ENCODE assay signal across 25 cellular contexts in the genomic region with DNA sequence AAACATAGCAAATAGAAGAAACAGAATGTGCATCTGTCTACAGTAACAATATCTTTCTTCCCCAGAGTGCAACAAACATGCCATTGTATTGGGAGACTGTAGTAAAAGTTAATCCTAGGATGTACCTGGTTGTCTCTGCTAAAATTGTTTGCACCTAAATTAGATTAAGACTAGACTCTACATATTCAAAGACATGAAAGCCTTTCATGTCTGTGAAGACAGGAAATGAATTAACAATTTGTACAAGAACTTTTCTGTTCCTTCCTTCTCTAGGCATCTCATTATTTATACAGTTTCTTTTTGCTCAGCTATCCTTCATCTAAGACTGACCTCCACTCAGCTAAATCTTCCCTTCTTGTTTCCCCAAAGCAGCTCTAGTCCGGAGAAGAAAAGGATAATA.
DNase-seq lines count a peak whose midpoint lies in the region; ATAC-seq lines count a peak whose summit lies in the region.
"Had no signal": no experiment of that assay in that cellular context is flagged by ENCODE, and none has a peak within 500 bp of the region (broad histone marks: within the 10 kb centered on the region; RNA-seq: fewer than 3 reads in every experiment).

No MANE protein-coding gene starts in this region.

- peak overlapping the region; percentile 63 for H3K27ac Mint-ChIP-seq in activated CD4-positive, alpha-beta T cell treated with anti-CD3 and anti-CD28 coated beads, Interleukin-2, amount 10 ng/mL, durations not matched to agents 7 days and 5 days
- H3K27ac Mint-ChIP-seq in stimulated activated naive CD8-positive, alpha-beta T cell treated with anti-CD3 and anti-CD28 coated beads, Interleukin-15, amount 100 ng/mL, for 72 hours: peak overlapping the region; percentile 37 to 90
- peak overlapping the region; percentile 77 for H3K27ac Mint-ChIP-seq in activated naive CD8-positive, alpha-beta T cell treated with anti-CD3 and anti-CD28 coated beads for 36 hours
- H3K27ac Mint-ChIP-seq: CD8-positive, alpha-beta memory T cell; HFFc6 had no signal

- no peak overlapping the region for H3K4me3 Mint-ChIP-seq in activated CD4-positive, alpha-beta T cell treated with anti-CD3 and anti-CD28 coated beads, Interleukin-2, amount 10 ng/mL, durations not matched to agents 7 days and 5 days
- H3K4me3 Mint-ChIP-seq in stimulated activated naive CD8-positive, alpha-beta T cell treated with anti-CD3 and anti-CD28 coated beads, Interleukin-15, amount 100 ng/mL, for 72 hours: peak overlapping the region in 1 of 2 donors; percentile 9
- H3K4me3 Mint-ChIP-seq in activated naive CD8-positive, alpha-beta T cell treated with anti-CD3 and anti-CD28 coated beads for 36 hours: no peak overlapping the region
- H3K4me3 Mint-ChIP-seq: CD8-positive, alpha-beta memory T cell; HFFc6 had no signal

- H3K36me3 Mint-ChIP-seq in activated CD4-positive, alpha-beta T cell treated with anti-CD3 and anti-CD28 coated beads, Interleukin-2, amount 10 ng/mL, durations not matched to agents 7 days and 5 days (ENCODE audit: low read depth): peaks cover 12% of the 10 kb centered on the region
- peaks cover 6% of the 10 kb centered on the region for H3K36me3 Mint-ChIP-seq in activated naive CD8-positive, alpha-beta T cell treated with anti-CD3 and anti-CD28 coated beads for 36 hours

- H3K9me3 Mint-ChIP-seq in activated CD4-positive, alpha-beta T cell treated with anti-CD3 and anti-CD28 coated beads, Interleukin-2, amount 10 ng/mL, durations not matched to agents 7 days and 5 days: peaks cover 8% of the 10 kb centered on the region
- H3K9me3 Mint-ChIP-seq in stimulated activated naive CD8-positive, alpha-beta T cell treated with anti-CD3 and anti-CD28 coated beads, Interleukin-15, amount 100 ng/mL, for 72 hours: peaks cover 0 to 8% of the 10 kb centered on the region in 2 donors
- peaks cover 7% of the 10 kb centered on the region for H3K9me3 Mint-ChIP-seq in activated naive CD8-positive, alpha-beta T cell treated with anti-CD3 and anti-CD28 coated beads for 36 hours

- no peak for ATAC-seq in stimulated activated naive CD8-positive, alpha-beta T cell treated with anti-CD3 and anti-CD28 coated beads, Interleukin-15, amount 100 ng/mL, for 72 hours
- no peak for ATAC-seq in stimulated activated naive CD8-positive, alpha-beta T cell treated with anti-CD3 and anti-CD28 coated beads, Interleukin-15, Interleukin-2, amounts not matched to agents 100 U/mL and 50 U/mL, for 24 hours
- ATAC-seq in HG03378 (IDR thresholded peaks at IDR 0.05; ENCODE audit: unreplicated experiment): no peak
- ATAC-seq: PC-3, Right ventricle myocardium inferior had no signal

- H3K27me3 Mint-ChIP-seq in activated CD4-positive, alpha-beta T cell treated with anti-CD3 and anti-CD28 coated beads, Interleukin-2, amount 10 ng/mL, durations not matched to agents 7 days and 5 days: no peaks in the 10 kb centered on the region
- no peaks in the 10 kb centered on the region for H3K27me3 Mint-ChIP-seq in stimulated activated naive CD8-positive, alpha-beta T cell treated with anti-CD3 and anti-CD28 coated beads, Interleukin-15, amount 100 ng/mL, for 72 hours
- no peaks in the 10 kb centered on the region for H3K27me3 Mint-ChIP-seq in activated naive CD8-positive, alpha-beta T cell treated with anti-CD3 and anti-CD28 coated beads for 36 hours

- DNase-seq in activated CD4-positive, alpha-beta T cell treated with anti-CD3 and anti-CD28 coated beads, Interleukin-2, amount 10 ng/mL, durations not matched to agents 7 days and 5 days: no peak
- DNase-seq in activated CD4-positive, alpha-beta T cell treated with anti-CD3 and anti-CD28 coated beads, Interleukin-2, amount 50 U/mL, for 1 hour: no peak
- DNase-seq in stimulated activated naive CD8-positive, alpha-beta T cell treated with anti-CD3 and anti-CD28 coated beads, Interleukin-15, amount 100 ng/mL, for 72 hours: no peak
- DNase-seq in stimulated activated naive CD8-positive, alpha-beta T cell treated with anti-CD3 and anti-CD28 coated beads, Interleukin-15, Interleukin-2, amounts not matched to agents 100 U/mL and 50 U/mL, for 24 hours: no peak
- DNase-seq in activated naive CD8-positive, alpha-beta T cell treated with anti-CD3 and anti-CD28 coated beads for 36 hours: no peak
- DNase-seq in effector CD8-positive, alpha-beta T cell (lab: John Stamatoyannopoulos, UW): no peak
- DNase-seq: CD8-positive, alpha-beta memory T cell; DMS 273 treated with DMSO at 0.1 percent for 48 hours; DMS79 treated with DMSO at 0.1 percent for 48 hours; GF-D8; GOT3; HFFc6; KBM-7; MG63; NCI-H1105 treated with DMSO at 0.1 percent for 48 hours; NCI-H1930; NCI-H2107; NCI-H446 treated with DMSO at 0.1 percent for 48 hours; NCI-H526; NCI-H82; NK-92 treated with Interleukin-12 subunit alpha and Interleukin-12 subunit beta, amount 100 ng/mL, for 24 hours; PC-3; SJCRH30 had no signal

- H3K4me1 Mint-ChIP-seq in activated CD4-positive, alpha-beta T cell treated with anti-CD3 and anti-CD28 coated beads, Interleukin-2, amount 10 ng/mL, durations not matched to agents 7 days and 5 days: peaks cover 28% of the 10 kb centered on the region
- peaks cover 40% of the 10 kb centered on the region for H3K4me1 Mint-ChIP-seq in stimulated activated naive CD8-positive, alpha-beta T cell treated with anti-CD3 and anti-CD28 coated beads, Interleukin-15, amount 100 ng/mL, for 72 hours
- peaks cover 28% of the 10 kb centered on the region for H3K4me1 Mint-ChIP-seq in activated naive CD8-positive, alpha-beta T cell treated with anti-CD3 and anti-CD28 coated beads for 36 hours

- CTCF ChIA-PET in activated CD4-positive, alpha-beta T cell treated with anti-CD3 and anti-CD28 coated beads, Interleukin-2, amount 10 ng/mL, durations not matched to agents 7 days and 5 days (lab: Charles Lee): no interaction called here

- POLR2A ChIA-PET in activated CD4-positive, alpha-beta T cell treated with anti-CD3 and anti-CD28 coated beads, Interleukin-2, amount 10 ng/mL, durations not matched to agents 7 days and 5 days (lab: Charles Lee): no interaction called here
